1 cellular context compared by ENCODE assay signal in the genomic region with DNA sequence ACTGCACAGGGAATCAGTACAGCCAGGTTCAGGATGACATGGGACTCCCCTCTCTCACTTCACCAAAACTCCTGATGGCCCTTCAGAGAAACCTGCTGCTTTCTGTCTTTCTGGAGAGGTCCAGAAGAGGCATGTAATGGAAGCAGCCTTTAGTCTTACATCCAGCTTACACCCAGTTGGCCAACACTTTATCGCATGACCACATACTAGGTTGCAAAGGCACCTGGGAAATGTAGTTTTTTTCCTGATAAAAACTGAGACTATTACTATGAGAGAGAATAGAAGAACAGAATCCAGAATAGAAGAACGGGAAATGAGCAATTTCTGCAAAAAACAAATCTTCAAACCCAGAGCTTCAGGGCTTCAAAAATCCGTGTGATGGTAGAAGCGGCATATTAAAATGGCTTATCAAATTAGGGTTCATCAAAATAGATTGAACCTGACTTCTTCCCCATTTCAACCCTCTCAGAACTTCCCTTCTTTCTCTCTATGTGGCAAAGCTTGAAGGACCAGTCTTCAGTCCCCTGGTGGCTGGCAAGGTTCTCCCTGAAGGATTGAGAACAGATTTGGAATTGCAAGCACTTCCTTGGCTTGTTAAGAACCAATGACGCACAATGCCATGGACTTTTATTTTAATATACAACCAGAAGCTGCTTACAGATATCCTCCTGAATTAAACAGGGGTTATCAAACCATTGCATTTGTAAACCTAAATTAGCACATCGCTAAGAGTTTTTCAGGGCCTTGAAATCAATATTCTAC.
TF ChIP-seq lines count a peak whose summit lies in the region.

No MANE protein-coding gene starts in this region.

TF ChIP-seq in IMR-90, 13 proteins besides CTCF, POLR2A, EP300 and RAD21 (continued from another document):
- no peak for TF ChIP-seq BHLHE40 (IDR thresholded peaks at IDR 0.05; ENCODE audit: low read depth, low read length)
